11 cellular contexts compared by ENCODE assay signal in genomic region chr5:71905804-71906711, GRCh38.
DNase-seq lines count a peak whose midpoint lies in the region; TF ChIP-seq lines count a peak whose summit lies in the region.
"Had no signal": no experiment of that assay in that cellular context is flagged by ENCODE, and none has a peak within 500 bp of the region (broad histone marks: within the 10 kb centered on the region; RNA-seq: fewer than 3 reads in every experiment).

No MANE protein-coding gene starts in this region.

- WGBS in mesendoderm (ENCODE audit: extremely low coverage, insufficient coverage, low lambda C conversion rate), result no CpG with 5 or more reads among the region's 1 CpG

- no peak overlapping the region for H4K5ac ChIP-seq in mesendoderm (ENCODE audit: low read length)

- H3K4me1 ChIP-seq in BE2C (peaks cover 19% of the 10 kb centered on the region), mesendoderm (ENCODE audit: control insufficient read depth, low read depth, low read length) (no peaks in the 10 kb centered on the region)

- H3K36me3 ChIP-seq in BE2C, result no peaks in the 10 kb centered on the region
- no peaks in the 10 kb centered on the region for H3K36me3 ChIP-seq in mesendoderm (ENCODE audit: control insufficient read depth, insufficient read depth, low read length)

- no peak overlapping the region for H3K4me3 ChIP-seq in BE2C (ENCODE audit: low read depth, low read length)
- no peak overlapping the region for H3K4me3 ChIP-seq in mesendoderm (ENCODE audit: low read length)
- H3K4me3 ChIP-seq: GM23248 had no signal

- no peaks in the 10 kb centered on the region; the same call in 1 of the 2 replicates for H3K9me3 ChIP-seq in BE2C

- H3K27ac ChIP-seq in VCaP, result peak overlapping the region; percentile 52
- H3K27ac ChIP-seq in mesendoderm (ENCODE audit: low read depth, low read length), result no peak overlapping the region
- H3K27ac ChIP-seq: GM23248 had no signal

- no peak overlapping the region for H3K4ac ChIP-seq in mesendoderm (ENCODE audit: low read depth, low read length)

- no peaks in the 10 kb centered on the region for H3K79me1 ChIP-seq in mesendoderm (ENCODE audit: low read length)

- H2BK5ac ChIP-seq in mesendoderm (ENCODE audit: low read length), result no peak overlapping the region

- H3K18ac ChIP-seq in mesendoderm (ENCODE audit: low read length), result no peak overlapping the region

- no peaks in the 10 kb centered on the region for H3K79me2 ChIP-seq in mesendoderm (ENCODE audit: control insufficient read depth, insufficient read depth, low read length)

- no peak overlapping the region for H2AK5ac ChIP-seq in mesendoderm (ENCODE audit: low read length)

- H2BK120ac ChIP-seq in mesendoderm (ENCODE audit: low read depth, low read length), result no peak overlapping the region

- H2BK15ac ChIP-seq in mesendoderm (replicated peaks; ENCODE audit: low read depth), result no peak overlapping the region

- no peaks in the 10 kb centered on the region for H3K27me3 ChIP-seq in BE2C
- H3K27me3 ChIP-seq in mesendoderm (ENCODE audit: insufficient read depth, low read length, poor library complexity), result no peaks in the 10 kb centered on the region

- no peak overlapping the region for H3K4me2 ChIP-seq in mesendoderm (ENCODE audit: low read length)

- H4K8ac ChIP-seq in mesendoderm (ENCODE audit: low read depth, low read length), result no peak overlapping the region

- H3K56ac ChIP-seq in mesendoderm (ENCODE audit: low read length), result no peak overlapping the region

- H3K9ac ChIP-seq in mesendoderm (ENCODE audit: low read length), result no peak overlapping the region
- H3K9ac ChIP-seq: GM23248 had no signal

- peak overlapping the region; percentile 4 for H3K23ac ChIP-seq in mesendoderm (ENCODE audit: low read length)

- DNase-seq in BE2C (peak; percentile 68), NCI-H1417 (lab: John Stamatoyannopoulos, UW) (peak in 2 of 3 experiments; percentile 85 to 98), mesendoderm (no peak), T-helper 2 cell (no peak), GM19240 (ENCODE audit: insufficient read length, low spot score) (no peak), dedifferentiated amniotic fluid mesenchymal stem cell (ENCODE audit: extremely low spot score) (no peak), NCI-H187 (lab: John Stamatoyannopoulos, UW) (no peak)
- DNase-seq: GM23248; Karpas-422; stimulated activated CD4-positive, alpha-beta T cell treated with anti-CD3 and anti-CD28 coated beads, Interleukin-4, amount 100 ng/mL, for 24 hours had no signal

- TF ChIP-seq CTCF in BE2C (IDR thresholded peaks at IDR 0.05; ENCODE audit: low read depth, low read length) (no peak), VCaP (conservative IDR thresholded peaks at IDR 0.05) (no peak)

Comparison
In these comparisons a context has a peak if more than half of its experiments do, and no peak if none do; other contexts are left out.
1. DNase-seq: peak in BE2C (single experiment) and NCI-H1417 (2 of 3); none in mesendoderm (single experiment), T-helper 2 cell (0 of 5), GM19240 (single experiment), dedifferentiated amniotic fluid mesenchymal stem cell (single experiment) and NCI-H187 (0 of 2).